26 cellular contexts compared by ENCODE assay signal in genomic region chr7:101614098-101614938, GRCh38. TPM values are rescaled to one million over a fixed set of nuclear protein-coding genes. Genes with fewer than 3 reads are reported as not detected.
DNase-seq lines count a peak whose midpoint lies in the region; TF ChIP-seq lines count a peak whose summit lies in the region.
"Had no signal": no experiment of that assay in that cellular context is flagged by ENCODE, and none has a peak within 500 bp of the region (broad histone marks: within the 10 kb centered on the region; RNA-seq: fewer than 3 reads in every experiment).

No MANE protein-coding gene starts in this region.

- intact Hi-C loops in ascending aorta (cut with DNase I) (loop anchor here (2.0 to 10.0 kb wide), 2 partner anchors 66 to 320 kb away; no protein-coding TSS in a partner anchor), tibial artery (cut with DNase I; ENCODE audit: low total_unique reads) (no loop called here)

- peak; percentile 63 for DNase-seq in LHCN-M2 (ENCODE audit: low read depth)
- peak; percentile 20 to 85 for DNase-seq in ascending aorta (ENCODE audit: low spot score in 2 of 2)
- peak in 1 of 2 donors; percentile 79 for DNase-seq in tibial artery
- no peak for DNase-seq in hippocampal formation (lab: John Stamatoyannopoulos, UW)
- no peak for DNase-seq in NAMALWA (ENCODE audit: low spot score)
- no peak for DNase-seq in kidney glomerular epithelial cell (lab: John Stamatoyannopoulos, UW)
- DNase-seq: activated CD4-positive, alpha-beta T cell treated with anti-CD3 and anti-CD28 coated beads, Interleukin-2, amount 10 ng/mL, durations not matched to agents 24 days and 14 days; activated CD8-positive, alpha-beta memory T cell treated with anti-CD3 and anti-CD28 coated beads, Interleukin-2, amount 10 ng/mL, durations not matched to agents 7 days and 5 days; body of pancreas; CD8-positive, alpha-beta memory T cell; DMS79; naive B cell; NCI-H1436; NCI-H524 treated with DMSO at 0.1 percent for 48 hours; stimulated activated CD4-positive, alpha-beta T cell treated with anti-CD3 and anti-CD28 coated beads, Interleukin-1b, Interleukin-23, amount 100 ng/mL, for 48 hours; stimulated activated naive B cell treated with anti-CD40 and anti-IgM and Interleukin-4, amounts not matched to agents 10 μg/mL and 1 μg/mL and 100 μg/mL, for 72 hours; T-cell had no signal

- H3K9me3 ChIP-seq in ascending aorta (no peaks in the 10 kb centered on the region), mesodermal cell (ENCODE audit: control insufficient read depth, low read length) (no peaks in the 10 kb centered on the region), tibial artery (no peaks in the 10 kb centered on the region)
- H3K9me3 ChIP-seq: body of pancreas, heart left ventricle had no signal

- peaks cover 11 to 21% of the 10 kb centered on the region in 2 donors for H3K4me1 ChIP-seq in ascending aorta
- H3K4me1 ChIP-seq in mesodermal cell (ENCODE audit: control insufficient read depth, insufficient read depth, low read length, poor library complexity, severe bottlenecking) = peaks cover 32% of the 10 kb centered on the region
- H3K4me1 ChIP-seq in tibial artery = peaks cover 0 to 35% (median 27%) of the 10 kb centered on the region in 4 donors
- H3K4me1 ChIP-seq: body of pancreas, HAP-1, parathyroid adenoma had no signal

- H3K27me3 ChIP-seq in ascending aorta (no peaks in the 10 kb centered on the region), tibial artery (no peaks in the 10 kb centered on the region)
- H3K27me3 ChIP-seq: body of pancreas had no signal

- WGBS in mesodermal cell (ENCODE audit: insufficient coverage in 2 of 2), 2 experiments = 76 to 81% methylated on average over 8 to 9 of the region's 13 CpGs

- H3K27ac ChIP-seq in ascending aorta = peak overlapping the region; percentile 75 to 96
- H3K27ac ChIP-seq in mesodermal cell (ENCODE audit: low read depth, low read length, severe bottlenecking) = peak overlapping the region; percentile 68
- H3K27ac ChIP-seq in tibial artery = peak overlapping the region; percentile 73 to 79
- H3K27ac ChIP-seq: body of pancreas, heart left ventricle, parathyroid adenoma had no signal

- H3K4me3 ChIP-seq in ascending aorta = no peak overlapping the region
- no peak overlapping the region for H3K4me3 ChIP-seq in mesodermal cell (ENCODE audit: extremely low read depth, insufficient read depth, low read length, poor library complexity, severe bottlenecking)
- no peak overlapping the region for H3K4me3 ChIP-seq in tibial artery
- H3K4me3 ChIP-seq: body of pancreas, HAP-1, heart left ventricle, lung had no signal

- H3K36me3 ChIP-seq in ascending aorta (no peaks in the 10 kb centered on the region), mesodermal cell (ENCODE audit: control insufficient read depth, insufficient read depth, low read length) (no peaks in the 10 kb centered on the region), tibial artery (no peaks in the 10 kb centered on the region)
- H3K36me3 ChIP-seq: HAP-1, heart left ventricle had no signal

- TF ChIP-seq CTCF in ascending aorta (IDR thresholded peaks at IDR 0.05) (no peak), tibial artery (IDR thresholded peaks at IDR 0.05) (no peak)

RNA-seq across cellular contexts. Expression of gene MYL10, which starts 14.8 kb away (rescaled TPM):
- 0.34 TPM in 1 of 2 replicates, not detected in the other for total RNA-seq in LHCN-M2 (2014; rRNA removed)
- polyA plus RNA-seq in LHCN-M2 (2012) = 0.32 TPM
- total RNA-seq in ascending aorta = not detected
- polyA plus RNA-seq in mesodermal cell (2013, experiment 1 of 2) = 0.96 TPM
- polyA plus RNA-seq in mesodermal cell (2013, experiment 2 of 2) = 2.8 TPM
- total RNA-seq: activated CD4-positive, alpha-beta T cell treated with anti-CD3 and anti-CD28 coated beads, Interleukin-2, amount 10 ng/mL, durations not matched to agents 24 days and 14 days; activated CD8-positive, alpha-beta memory T cell treated with anti-CD3 and anti-CD28 coated beads, Interleukin-2, amount 10 ng/mL, durations not matched to agents 7 days and 5 days; activated T-helper 1 cell treated with anti-CD3 and anti-CD28 coated beads, Interleukin-12 subunit alpha, Interleukin-12 subunit beta, Interleukin-2, Interleukin-4 antibody, amounts not matched to agents 30 ng/mL and 10 ng/mL and 1 ng/mL, durations not matched to agents 14 hours and 24 hours and 36 hours; body of pancreas; CD8-positive, alpha-beta memory T cell; endodermal cell; heart left ventricle; lung; Right ventricle myocardium superior; sciatic nerve; T-cell had no signal
- polyA plus RNA-seq: CD8-positive, alpha-beta memory T cell; heart left ventricle; lung had no signal

Comparison
In these comparisons a context has a peak if more than half of its experiments do, and no peak if none do; other contexts are left out.
1. DNase-seq: peak in LHCN-M2 (single experiment) and ascending aorta (2 of 2); none in hippocampal formation (0 of 2), NAMALWA (single experiment) and kidney glomerular epithelial cell (single experiment).
2. Peak in every context shown above with its lines, with median percentiles within 50 percentile points of each other: H3K27ac ChIP-seq.